22 cellular contexts compared by ENCODE assay signal in the genomic region with DNA sequence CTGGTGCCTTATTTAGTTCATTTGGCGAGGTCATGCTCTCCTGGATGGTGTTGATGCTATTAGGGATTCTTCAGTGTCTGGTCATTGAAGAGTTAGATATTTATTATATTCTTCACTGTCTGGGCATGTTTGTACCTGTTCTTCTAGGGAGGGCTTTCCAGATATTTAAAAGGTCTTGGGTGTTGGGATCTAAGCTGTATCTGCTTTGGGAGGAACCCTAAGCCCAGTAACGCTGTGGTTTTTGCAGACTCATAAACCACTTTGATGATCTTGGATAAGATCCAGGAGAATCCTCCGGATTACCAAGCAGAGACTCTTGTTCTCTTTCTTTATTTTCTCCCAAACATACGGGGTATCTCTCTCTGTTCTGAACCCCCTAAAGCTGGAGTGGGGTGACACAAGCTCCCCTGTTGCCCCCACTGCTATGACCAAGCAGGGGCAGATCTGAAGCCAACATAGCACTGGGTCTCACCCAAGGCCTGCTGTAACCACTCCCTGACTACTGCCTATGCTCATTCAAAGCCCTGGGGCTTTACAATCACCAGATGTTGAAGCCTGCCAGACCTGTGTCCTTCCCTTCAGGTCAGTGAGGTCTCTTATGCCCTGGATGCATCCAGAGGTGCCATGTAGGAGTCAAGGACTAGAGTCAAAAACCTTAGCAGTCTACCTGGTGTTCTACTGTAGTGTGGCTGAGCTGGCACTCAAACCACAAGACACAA.
"Had no signal": no experiment of that assay in that cellular context is flagged by ENCODE, and none has a peak within 500 bp of the region (broad histone marks: within the 10 kb centered on the region; RNA-seq: fewer than 3 reads in every experiment).

No MANE protein-coding gene starts in this region.

- H3K9me3 ChIP-seq: gastrocnemius medialis, mucosa of descending colon, suprapubic skin had no signal

- H3K36me3 Mint-ChIP-seq: activated naive CD8-positive, alpha-beta T cell; memory B cell; naive thymus-derived CD8-positive, alpha-beta T cell had no signal

- ATAC-seq: activated T-cell treated with anti-CD3 and anti-CD28 coated beads, Interleukin-2, amount 50 U/mL, for 72 hours; esophagus mucosa; gastrocnemius medialis; heart left ventricle; mucosa of descending colon; naive thymus-derived CD8-positive, alpha-beta T cell had no signal

- H3K27ac Mint-ChIP-seq: activated CD4-positive, alpha-beta T cell treated with anti-CD3 and anti-CD28 coated beads, Interleukin-2, amount 10 ng/mL, durations not matched to agents 7 days and 5 days; activated naive CD8-positive, alpha-beta T cell; activated T-cell treated with anti-CD3 and anti-CD28 coated beads, Interleukin-2, amount 50 U/mL, for 72 hours; memory B cell; naive thymus-derived CD8-positive, alpha-beta T cell had no signal

- FAIRE-seq: colon, islet of Langerhans had no signal

- H3K27me3 ChIP-seq: cardiac muscle cell, gastrocnemius medialis, suprapubic skin had no signal

- H3K4me1 ChIP-seq: gastrocnemius medialis, heart left ventricle, suprapubic skin had no signal

- H3K4me1 Mint-ChIP-seq: activated CD4-positive, alpha-beta T cell treated with anti-CD3 and anti-CD28 coated beads, Interleukin-2, amount 10 ng/mL, durations not matched to agents 7 days and 5 days; memory B cell; naive thymus-derived CD8-positive, alpha-beta T cell had no signal

- H3K4me3 Mint-ChIP-seq: activated CD4-positive, alpha-beta T cell treated with anti-CD3 and anti-CD28 coated beads, Interleukin-2, amount 10 ng/mL, durations not matched to agents 7 days and 5 days; activated naive CD8-positive, alpha-beta T cell; activated T-cell treated with anti-CD3 and anti-CD28 coated beads, Interleukin-2, amount 50 U/mL, for 72 hours; memory B cell; naive thymus-derived CD8-positive, alpha-beta T cell had no signal

- H3K9me3 Mint-ChIP-seq: activated CD4-positive, alpha-beta T cell treated with anti-CD3 and anti-CD28 coated beads, Interleukin-2, amount 10 ng/mL, durations not matched to agents 7 days and 5 days; activated T-cell treated with anti-CD3 and anti-CD28 coated beads, Interleukin-2, amount 50 U/mL, for 72 hours had no signal

- H3K4me3 ChIP-seq: cardiac muscle cell, gastrocnemius medialis, heart left ventricle, mucosa of descending colon, suprapubic skin had no signal

- H3K27ac ChIP-seq: cardiac muscle cell, gastrocnemius medialis, heart left ventricle, suprapubic skin had no signal

- H3K36me3 ChIP-seq: cardiac muscle cell, gastrocnemius medialis, heart left ventricle, suprapubic skin had no signal

- DNase-seq: activated CD4-positive, alpha-beta T cell treated with anti-CD3 and anti-CD28 coated beads, Interleukin-2, amount 10 ng/mL, durations not matched to agents 7 days and 5 days; activated CD4-positive, CD25-positive, alpha-beta regulatory T cell; activated CD8-positive, alpha-beta memory T cell treated with anti-CD3 and anti-CD28 coated beads, Interleukin-2, amount 50 U/mL, for 48 hours; activated gamma-delta T cell; activated T-cell treated with anti-CD3 and anti-CD28 coated beads, Interleukin-2, amount 50 U/mL, for 72 hours; amygdala; gastrocnemius medialis; heart left ventricle; mucosa of descending colon; naive thymus-derived CD8-positive, alpha-beta T cell; stimulated activated CD4-positive, alpha-beta T cell treated with anti-CD3 and anti-CD28 coated beads, Interleukin-4, amount 100 ng/mL, for 24 hours; stimulated activated CD8-positive, alpha-beta memory T cell treated with anti-CD3 and anti-CD28 coated beads, Interleukin-4, amount 100 ng/mL, for 48 hours; stimulated activated naive CD4-positive, alpha-beta T cell treated with Interleukin-2 at 50 U/mL for 16 hours; SW 1271; trophoblast cell had no signal

- H3K27me3 Mint-ChIP-seq: activated CD4-positive, alpha-beta T cell treated with anti-CD3 and anti-CD28 coated beads, Interleukin-2, amount 10 ng/mL, durations not matched to agents 7 days and 5 days; activated naive CD8-positive, alpha-beta T cell; memory B cell; naive thymus-derived CD8-positive, alpha-beta T cell had no signal
